Comparison of ENCODE assay signal across 24 cellular contexts in genomic region chr14:53808042-53808441, GRCh38.
"Had no signal": no experiment of that assay in that cellular context is flagged by ENCODE, and none has a peak within 500 bp of the region (broad histone marks: within the 10 kb centered on the region; RNA-seq: fewer than 3 reads in every experiment).

No MANE protein-coding gene starts in this region.

- DNase-seq: activated CD4-positive, alpha-beta memory T cell treated with anti-CD3 and anti-CD28 coated beads for 36 hours; activated CD4-positive, alpha-beta T cell treated with anti-CD3 and anti-CD28 coated beads, Interleukin-2, amount 10 ng/mL, durations not matched to agents 7 days and 5 days; activated CD4-positive, CD25-positive, alpha-beta regulatory T cell; activated CD8-positive, alpha-beta memory T cell treated with anti-CD3 and anti-CD28 coated beads for 24 hours; activated gamma-delta T cell; activated naive CD4-positive, alpha-beta T cell treated with anti-CD3 and anti-CD28 coated beads for 36 hours; activated T-cell treated with anti-CD3 and anti-CD28 coated beads, Interleukin-2, amount 50 U/mL, for 48 hours; caudate nucleus; MG63; NCI-H1105; NCI-H1436; NCI-H1694 treated with DMSO at 0.1 percent for 48 hours; NCI-H2029 treated with DMSO at 0.1 percent for 48 hours; NCI-H2227 treated with DMSO at 0.1 percent for 48 hours; NCI-H526; NCI-H774; RPMI8226; SJCRH30; SK-N-SH; T-helper 1 cell had no signal

- ATAC-seq: activated T-helper 17 cell treated with anti-CD3 and anti-CD28 coated beads, Interleukin-2, amount 50 U/mL, for 72 hours; Panc1 had no signal

- H3K36me3 ChIP-seq: MG63, SJCRH30 had no signal

- H3K9me3 ChIP-seq: MG63, SK-N-SH had no signal

- H3K27ac ChIP-seq: KMS-11, SJCRH30, VCaP had no signal

- H3K4me1 ChIP-seq: SJCRH30 had no signal

- H3K4me3 ChIP-seq: MG63, SJCRH30 had no signal

- H3K27me3 ChIP-seq: MG63, SJCRH30 had no signal
